Comparison of ENCODE assay signal across 15 cellular contexts in the genomic region with DNA sequence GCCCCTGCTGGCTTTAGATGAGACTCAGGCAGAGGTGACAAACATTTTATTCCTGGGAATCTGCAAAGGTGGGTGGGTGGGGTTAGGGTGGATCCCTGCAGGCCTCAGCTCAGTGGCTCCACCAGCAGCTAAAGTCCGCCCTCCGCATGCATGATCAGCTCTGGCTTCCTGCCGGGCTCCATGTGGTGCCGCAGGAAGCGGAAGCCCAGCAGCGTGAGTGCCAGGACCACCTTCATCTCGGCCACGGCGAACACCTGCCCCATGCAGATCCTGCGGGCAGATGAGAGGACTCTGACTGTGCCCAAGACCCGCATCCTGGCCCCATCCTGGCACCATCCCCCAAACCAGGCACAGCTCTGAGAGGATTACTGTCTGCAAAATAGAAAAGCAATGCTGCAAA. TPM values are rescaled to one million over a fixed set of nuclear protein-coding genes. Genes with fewer than 3 reads are reported as not detected.
DNase-seq lines count a peak whose midpoint lies in the region; ATAC-seq and TF ChIP-seq lines count a peak whose summit lies in the region.
"Had no signal": no experiment of that assay in that cellular context is flagged by ENCODE, and none has a peak within 500 bp of the region (broad histone marks: within the 10 kb centered on the region; RNA-seq: fewer than 3 reads in every experiment).

No MANE protein-coding gene starts in this region.

- H3K27ac ChIP-seq in transverse colon (no peak overlapping the region), psoas muscle (no peak overlapping the region), ovary (no peak overlapping the region)
- H3K27ac ChIP-seq: left ventricle myocardium inferior, Peyer's patch had no signal

- H3K27me3 ChIP-seq in transverse colon (peaks cover 33% of the 10 kb centered on the region), psoas muscle (ENCODE audit: insufficient read depth in 3 of 3, low read length in 2 of 3) (peaks cover 0 to 3% (median 2%) of the 10 kb centered on the region in 3 donors), ovary (no peaks in the 10 kb centered on the region)
- H3K27me3 ChIP-seq: Peyer's patch had no signal

- H3K9me3 ChIP-seq in transverse colon (no peaks in the 10 kb centered on the region), psoas muscle (no peaks in the 10 kb centered on the region), ovary (no peaks in the 10 kb centered on the region)
- H3K9me3 ChIP-seq: left ventricle myocardium inferior, Peyer's patch had no signal

- H3K36me3 ChIP-seq in transverse colon, result no peaks in the 10 kb centered on the region
- H3K36me3 ChIP-seq in psoas muscle (ENCODE audit: insufficient read depth in 1 of 2, low read depth in 1 of 2), result no peaks in the 10 kb centered on the region
- no peaks in the 10 kb centered on the region for H3K36me3 ChIP-seq in ovary
- H3K36me3 ChIP-seq: left ventricle myocardium inferior, Peyer's patch had no signal

- no peak for ATAC-seq in psoas muscle
- no peak for ATAC-seq in left cardiac atrium

- no peak for TF ChIP-seq EP300 in transverse colon (IDR thresholded peaks at IDR 0.05; ENCODE audit: low read depth)
- TF ChIP-seq EP300 in ovary (IDR thresholded peaks at IDR 0.05), result no peak

- TF ChIP-seq POLR2A in transverse colon (IDR thresholded peaks at IDR 0.05), result no peak
- TF ChIP-seq POLR2A in ovary (IDR thresholded peaks at IDR 0.05), result no peak

- WGBS in transverse colon (ENCODE audit: low coverage in 1 of 2), 2 donors, result 17 to 35% methylated on average over 1 to 10 of the region's 11 CpGs
- WGBS in psoas muscle, 3 donors, result 2 to 13% (median 9%) methylated on average over 11 of the region's 11 CpGs
- 14 to 17% (median 14%) methylated on average over 11 of the region's 11 CpGs for WGBS in ovary, 3 donors

- in situ Hi-C loops in transverse colon (cut with MboI; ENCODE audit: low pct_ligation_motif_present in 1 of 4, low pct_unique_long_range_greater_than_20kb in 1 of 4, low sequenced_read_pairs in 3 of 4), result no loop called here

- intact Hi-C loops in transverse colon (cut with DNase I; ENCODE audit: low total_unique reads) (loop anchor here (10.0 kb wide), 1 partner anchor 237 kb away; no protein-coding TSS in a partner anchor), psoas muscle (cut with DNase I) (no loop called here), left cardiac atrium (cut with DNase I) (no loop called here), ovary (cut with DNase I) (no loop called here)

- H3K4me1 ChIP-seq in transverse colon, result no peaks in the 10 kb centered on the region
- no peaks in the 10 kb centered on the region for H3K4me1 ChIP-seq in psoas muscle
- H3K4me1 ChIP-seq in ovary (ENCODE audit: insufficient read depth), result no peaks in the 10 kb centered on the region
- H3K4me1 ChIP-seq: left ventricle myocardium inferior, Peyer's patch had no signal

- peak; percentile 2 for DNase-seq in activated naive CD4-positive, alpha-beta T cell treated with Interleukin-2 at 50 U/mL for 16 hours
- no peak for DNase-seq in activated naive CD4-positive, alpha-beta T cell (lab: John Stamatoyannopoulos, UW)
- DNase-seq in SHP77 treated with DMSO at 0.1 percent for 48 hours (lab: John Stamatoyannopoulos, UW) (peak; percentile 18), germinal center (ENCODE audit: low spot score) (peak; percentile 29), transverse colon (peak; percentile 11), psoas muscle (no peak), left cardiac atrium (no peak), ovary (no peak)
- DNase-seq: C1 segment of cervical spinal cord, left ventricle myocardium inferior, NCI-H1092 treated with DMSO at 0.1 percent for 48 hours had no signal

- no peak for TF ChIP-seq CTCF in transverse colon (IDR thresholded peaks at IDR 0.05)
- TF ChIP-seq CTCF in psoas muscle (IDR thresholded peaks at IDR 0.05), result no peak
- no peak for TF ChIP-seq CTCF in ovary (IDR thresholded peaks at IDR 0.05)

- H3K4me3 ChIP-seq in transverse colon, result no peak overlapping the region
- no peak overlapping the region for H3K4me3 ChIP-seq in psoas muscle
- no peak overlapping the region for H3K4me3 ChIP-seq in ovary
- H3K4me3 ChIP-seq: left ventricle myocardium inferior, Peyer's patch had no signal

RNA-seq across cellular contexts. Expression of gene CYP4F2, which starts 26.3 kb away (rescaled TPM):
- total RNA-seq in transverse colon (100 to 1,000 TPM in 1 of 4 donors, 10 to 100 TPM in 3; 24.2 to 166 (median 32.7) TPM), psoas muscle (not detected), left cardiac atrium (not detected), ovary (1 to 10 TPM in 1 of 7 donors, under 1 TPM in 1, not detected in 5; 0.75 to 1.1 TPM)
- polyA plus RNA-seq in psoas muscle (under 1 TPM in 1 of 3 donors, not detected in 2; 0.04 TPM), ovary (not detected)
- total RNA-seq: cardiac septum, H1, left ventricle myocardium inferior, pulmonary artery endothelial cell had no signal
- polyA plus RNA-seq: H1 had no signal

RNA-seq across cellular contexts. Expression of gene OR10H1, which starts 56.1 kb away (rescaled TPM):
- total RNA-seq in transverse colon (not detected), psoas muscle (not detected), left cardiac atrium (not detected), ovary (not detected)
- polyA plus RNA-seq in psoas muscle (not detected), ovary (not detected)
- total RNA-seq: cardiac septum, H1, left ventricle myocardium inferior, Peyer's patch, pulmonary artery endothelial cell had no signal
- polyA plus RNA-seq: H1 had no signal

Comparison
In these comparisons a context has a peak if more than half of its experiments do, and no peak if none do; other contexts are left out.
1. DNase-seq: peak in activated naive CD4-positive, alpha-beta T cell treated with Interleukin-2 at 50 U/mL for 16 hours (single experiment), SHP77 treated with DMSO at 0.1 percent for 48 hours (single experiment), germinal center (single experiment) and transverse colon (single experiment); none in activated naive CD4-positive, alpha-beta T cell (0 of 4), psoas muscle (0 of 2), left cardiac atrium (single experiment) and ovary (0 of 5).
2. RNA of gene CYP4F2, which starts 26.3 kb away (total RNA-seq): 24.2 to 166 TPM in transverse colon; 0.75 to 1.1 TPM in ovary, not detected in psoas muscle and not detected in left cardiac atrium; every median in the first group is over 10 times any median in the second.